8 cellular contexts compared by ENCODE assay signal in genomic region chr15:39934415-39935044, GRCh38. TPM values are rescaled to one million over a fixed set of nuclear protein-coding genes. Genes with fewer than 3 reads are reported as not detected.
DNase-seq lines count a peak whose midpoint lies in the region; ATAC-seq, FAIRE-seq and TF ChIP-seq lines count a peak whose summit lies in the region.

No MANE protein-coding gene starts in this region.

- peaks cover 18% of the 10 kb centered on the region for H3K4me1 ChIP-seq in astrocyte (ENCODE audit: insufficient read depth, low read length)
- peaks cover 12% of the 10 kb centered on the region; the same call in 1 of the 2 replicates for H3K4me1 ChIP-seq in iPS-20b (ENCODE audit: insufficient read depth, low read length)

- peak overlapping the region; percentile 96 for H3K4me3 Mint-ChIP-seq in astrocyte (ENCODE audit: unreplicated experiment)

- peak overlapping the region; percentile 98 for H3K4me2 ChIP-seq in astrocyte (ENCODE audit: low read length)

- no peak for FAIRE-seq in astrocyte (lab: Jason Lieb, UNC)

- peaks cover 41% of the 10 kb centered on the region for H3K4me1 Mint-ChIP-seq in astrocyte (ENCODE audit: low read depth, unreplicated experiment)

- H3K36me3 Mint-ChIP-seq in astrocyte (ENCODE audit: low read depth, unreplicated experiment), result peaks cover 2% of the 10 kb centered on the region

- H3K79me2 ChIP-seq in astrocyte (ENCODE audit: insufficient read depth, low read length), result peaks cover 54% of the 10 kb centered on the region

- H2AFZ ChIP-seq in astrocyte (ENCODE audit: low read depth, low read length), result peak overlapping the region; percentile 65

- H3K27ac ChIP-seq in KOPT-K1 (ENCODE audit: low read depth, low read length, poor library complexity, severe bottlenecking) (peak overlapping the region; percentile 81), astrocyte (ENCODE audit: low read depth, low read length) (peak overlapping the region; percentile 93), iPS-20b (ENCODE audit: low read length) (peak overlapping the region; percentile 52), skin epidermis (peak overlapping the region; percentile 72 to 97 (median 83))

- no peaks in the 10 kb centered on the region for H3K9me3 ChIP-seq in KOPT-K1 (ENCODE audit: insufficient read depth, low read length, poor library complexity, severe bottlenecking)
- H3K9me3 ChIP-seq in astrocyte (ENCODE audit: insufficient read depth, low read depth, low read length), result no peaks in the 10 kb centered on the region
- H3K9me3 ChIP-seq in iPS-20b (ENCODE audit: insufficient read depth, low read depth, low read length), result no peaks in the 10 kb centered on the region

- peak overlapping the region; percentile 85 for H3K27ac Mint-ChIP-seq in astrocyte (ENCODE audit: unreplicated experiment)

- peaks cover 15% of the 10 kb centered on the region for H4K20me1 ChIP-seq in astrocyte (ENCODE audit: insufficient read depth, low read length)

- H3K36me3 ChIP-seq in KOPT-K1 (ENCODE audit: insufficient read depth, low read length) (peaks cover 7% of the 10 kb centered on the region), astrocyte (ENCODE audit: insufficient read depth, low read length) (peaks cover 3% of the 10 kb centered on the region), iPS-20b (ENCODE audit: insufficient read depth, low read depth, low read length) (peaks cover 16% of the 10 kb centered on the region; the same call in 1 of the 2 replicates)

- H3K27me3 ChIP-seq in astrocyte (ENCODE audit: insufficient read depth, low read length), result no peaks in the 10 kb centered on the region
- no peaks in the 10 kb centered on the region for H3K27me3 ChIP-seq in iPS-20b (ENCODE audit: insufficient read depth, low read length)

- TF ChIP-seq CTCF in astrocyte (IDR thresholded peaks at IDR 0.05; ENCODE audit: insufficient read depth, low read depth, low read length), result no peak

- H3K9ac ChIP-seq in astrocyte (ENCODE audit: low read length) (peak overlapping the region; percentile 93), iPS-20b (ENCODE audit: low read depth, low read length) (peak overlapping the region; percentile 94)

- H3K27me3 Mint-ChIP-seq in astrocyte (ENCODE audit: low read depth, unreplicated experiment), result no peaks in the 10 kb centered on the region

- H3K4me3 ChIP-seq in astrocyte (ENCODE audit: insufficient read depth, low read depth, low read length), result peak overlapping the region; percentile 95
- H3K4me3 ChIP-seq in iPS-20b (ENCODE audit: low read length), result peak overlapping the region; percentile 96
- peak overlapping the region; percentile 49 to 85 (median 59) for H3K4me3 ChIP-seq in skin epidermis

- peak; percentile 11 for ATAC-seq in GM18517 (IDR thresholded peaks at IDR 0.05; ENCODE audit: unreplicated experiment)
- ATAC-seq in HG02852 (IDR thresholded peaks at IDR 0.05; ENCODE audit: unreplicated experiment), result no peak
- ATAC-seq in GM21723 (IDR thresholded peaks at IDR 0.05; ENCODE audit: unreplicated experiment), result no peak

- peak; percentile 23 for DNase-seq in astrocyte (ENCODE audit: low read depth)
- DNase-seq in NCI-H187 treated with DMSO at 0.1 percent for 48 hours (lab: John Stamatoyannopoulos, UW), result no peak

- H3K9me3 Mint-ChIP-seq in astrocyte (ENCODE audit: unreplicated experiment), result no peaks in the 10 kb centered on the region

RNA-seq across cellular contexts. Expression of gene EIF2AK4, which starts 0.6 kb away (rescaled TPM):
- total RNA-seq in astrocyte, result 80.3 and 91.1 TPM in 2 replicates

RNA-seq across cellular contexts. Expression of gene GPR176, which starts 14.5 kb away (rescaled TPM):
- total RNA-seq in astrocyte, result 33.5 and 35.4 TPM in 2 replicates
